12 cellular contexts compared by ENCODE assay signal in genomic region chr12:92028039-92028709, GRCh38.
DNase-seq lines count a peak whose midpoint lies in the region; ATAC-seq, FAIRE-seq and TF ChIP-seq lines count a peak whose summit lies in the region.
"Had no signal": no experiment of that assay in that cellular context is flagged by ENCODE, and none has a peak within 500 bp of the region (broad histone marks: within the 10 kb centered on the region; RNA-seq: fewer than 3 reads in every experiment).

No MANE protein-coding gene starts in this region.

- peak overlapping the region; percentile 86 to 98 (median 97) for H3K27ac Mint-ChIP-seq in CD4-positive, alpha-beta memory T cell
- peak overlapping the region in 2 of 3 experiments; percentile 81 for H3K27ac Mint-ChIP-seq in nephron

- H3K9me3 Mint-ChIP-seq in CD4-positive, alpha-beta memory T cell = peaks cover 0 to 6% (median 5%) of the 10 kb centered on the region in 8 donors
- no peaks in the 10 kb centered on the region for H3K9me3 Mint-ChIP-seq in nephron

- intact Hi-C loops in CD4-positive, alpha-beta memory T cell (cut with micrococcal nuclease) = no loop called here
- intact Hi-C loops in pancreas (cut with DNase I) = no loop called here

- FAIRE-seq in pancreas (lab: Jason Lieb, UNC) = no peak

- CTCF ChIA-PET in CD4-positive, alpha-beta memory T cell (lab: Charles Lee; ENCODE audit: partially characterized antibody) = interaction anchor here (0.7 to 1.9 kb wide), 5 partner anchors 16 to 217 kb away, joined by 3 to 6 read pairs (median 5); partner anchors contain the start of gene BTG1

- no peaks in the 10 kb centered on the region for H3K9me3 ChIP-seq in CD4-positive, alpha-beta memory T cell (ENCODE audit: control insufficient read depth in 1 of 2, low read length in 2 of 2)
- no peaks in the 10 kb centered on the region for H3K9me3 ChIP-seq in pancreas
- H3K9me3 ChIP-seq: right lobe of liver had no signal

- no peak overlapping the region for H3K4me3 ChIP-seq in CD4-positive, alpha-beta memory T cell (ENCODE audit: low read length in 2 of 2)
- H3K4me3 ChIP-seq in cardiac fibroblast (replicated peaks in 1 of 2; ENCODE audit: low read depth in 2 of 2, low read length in 2 of 2) = no peak overlapping the region
- no peak overlapping the region for H3K4me3 ChIP-seq in pancreas
- H3K4me3 ChIP-seq: right lobe of liver had no signal

- no peak for DNase-seq in CD4-positive, alpha-beta memory T cell
- DNase-seq in NCI-H1105 treated with DMSO at 0.1 percent for 48 hours (lab: John Stamatoyannopoulos, UW) = peak; percentile 53
- peak; percentile 61 to 87 for DNase-seq in cardiac fibroblast (ENCODE audit: low read depth in 2 of 2)
- no peak for DNase-seq in cortex of kidney (lab: John Stamatoyannopoulos, UW)
- no peak for DNase-seq in pancreas
- no peak for DNase-seq in cerebellar cortex (ENCODE audit: low spot score)
- DNase-seq: activated CD4-positive, alpha-beta memory T cell treated with anti-CD3 and anti-CD28 coated beads for 36 hours; DMS53; NCI-H510A; right lobe of liver had no signal

- peaks cover 4% of the 10 kb centered on the region in 2 donors for H3K36me3 Mint-ChIP-seq in CD4-positive, alpha-beta memory T cell
- no peaks in the 10 kb centered on the region for H3K36me3 Mint-ChIP-seq in nephron (ENCODE audit: low read depth)

- ATAC-seq in HG03469 (IDR thresholded peaks at IDR 0.05; ENCODE audit: unreplicated experiment) (no peak), pancreas (no peak)
- ATAC-seq: right lobe of liver had no signal

- no peak for TF ChIP-seq CTCF in cardiac fibroblast (IDR thresholded peaks at IDR 0.05; ENCODE audit: low read depth, low read length)
- TF ChIP-seq CTCF in nephron (IDR thresholded peaks at IDR 0.05; ENCODE audit: unreplicated experiment in 3 of 3) = no peak
- no peak for TF ChIP-seq CTCF in pancreas (IDR thresholded peaks at IDR 0.05)

- H3K4me3 Mint-ChIP-seq in CD4-positive, alpha-beta memory T cell = peak overlapping the region in 6 of 8 donors; percentile 1 to 87 (median 70)
- H3K4me3 Mint-ChIP-seq in nephron = no peak overlapping the region
- H3K4me3 Mint-ChIP-seq: activated CD4-positive, alpha-beta memory T cell treated with anti-CD3 and anti-CD28 coated beads for 36 hours had no signal

- H3K4me1 ChIP-seq in CD4-positive, alpha-beta memory T cell (ENCODE audit: insufficient read depth, low read length) = peaks cover 74% of the 10 kb centered on the region
- H3K4me1 ChIP-seq in pancreas = peaks cover 0 to 18% (median 11%) of the 10 kb centered on the region in 3 donors
- H3K4me1 ChIP-seq: right lobe of liver had no signal

- H3K4me1 Mint-ChIP-seq in CD4-positive, alpha-beta memory T cell = peaks cover 62 to 80% (median 65%) of the 10 kb centered on the region in 4 donors
- peaks cover 22% of the 10 kb centered on the region for H3K4me1 Mint-ChIP-seq in nephron

- POLR2A ChIA-PET in CD4-positive, alpha-beta memory T cell (lab: Charles Lee; ENCODE audit: partially characterized antibody) = interaction anchor here (0.8 to 3.4 kb wide), 7 partner anchors 11 to 477 kb away, joined by 3 to 38 read pairs (median 3); partner anchors contain the start of gene BTG1

- H3K36me3 ChIP-seq in CD4-positive, alpha-beta memory T cell (ENCODE audit: insufficient read depth, low read length) = no peaks in the 10 kb centered on the region
- no peaks in the 10 kb centered on the region for H3K36me3 ChIP-seq in pancreas
- H3K36me3 ChIP-seq: right lobe of liver had no signal

- H3K27me3 ChIP-seq in CD4-positive, alpha-beta memory T cell (ENCODE audit: insufficient read depth, low read length) = no peaks in the 10 kb centered on the region
- H3K27me3 ChIP-seq in pancreas = no peaks in the 10 kb centered on the region
- H3K27me3 ChIP-seq: right lobe of liver had no signal

- H3K27me3 Mint-ChIP-seq in CD4-positive, alpha-beta memory T cell = no peaks in the 10 kb centered on the region
- no peaks in the 10 kb centered on the region for H3K27me3 Mint-ChIP-seq in nephron (ENCODE audit: low read depth)
- H3K27me3 Mint-ChIP-seq: activated CD4-positive, alpha-beta memory T cell treated with anti-CD3 and anti-CD28 coated beads for 36 hours had no signal

- WGBS in pancreas, 2 donors = 59 to 62% methylated on average over 3 of the region's 3 CpGs

- no peak overlapping the region for H3K27ac ChIP-seq in CD4-positive, alpha-beta memory T cell (ENCODE audit: low read depth, low read length)
- H3K27ac ChIP-seq in pancreas = no peak overlapping the region
- H3K27ac ChIP-seq: right lobe of liver had no signal

Comparison
In these comparisons a context has a peak if more than half of its experiments do, and no peak if none do; other contexts are left out.
1. DNase-seq: peak in NCI-H1105 treated with DMSO at 0.1 percent for 48 hours (single experiment) and cardiac fibroblast (2 of 2); none in CD4-positive, alpha-beta memory T cell (0 of 5), cortex of kidney (single experiment), pancreas (0 of 6) and cerebellar cortex (single experiment).
2. H3K4me3 Mint-ChIP-seq: peak in CD4-positive, alpha-beta memory T cell (6 of 8); none in nephron (0 of 3).